Comparison of ENCODE assay signal across 10 cellular contexts in the genomic region with DNA sequence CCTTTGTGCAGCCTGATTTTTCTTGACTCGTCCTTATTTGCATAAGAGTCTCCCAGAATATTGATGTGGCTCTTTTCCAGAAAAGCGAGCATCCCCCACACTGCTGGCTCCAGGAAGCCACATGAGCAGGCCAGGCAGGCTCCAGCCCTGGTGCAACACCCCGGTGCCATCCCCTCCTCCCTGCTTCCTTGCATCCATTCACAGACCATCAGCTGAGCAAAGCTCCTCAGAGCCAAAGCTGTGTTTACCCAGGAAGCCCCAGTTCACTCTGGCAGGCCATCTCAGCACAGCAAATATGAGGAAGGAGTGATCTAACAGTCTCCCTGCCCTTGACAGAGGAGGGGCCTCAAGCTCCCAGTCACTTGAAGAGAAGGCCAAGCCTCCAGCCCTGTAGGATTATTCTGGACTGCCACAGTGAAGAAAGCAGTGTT. TPM values are rescaled to one million over a fixed set of nuclear protein-coding genes. Genes with fewer than 3 reads are reported as not detected.
DNase-seq lines count a peak whose midpoint lies in the region; ATAC-seq, FAIRE-seq and TF ChIP-seq lines count a peak whose summit lies in the region.
"Had no signal": no experiment of that assay in that cellular context is flagged by ENCODE, and none has a peak within 500 bp of the region (broad histone marks: within the 10 kb centered on the region; RNA-seq: fewer than 3 reads in every experiment).

No MANE protein-coding gene starts in this region.

- ATAC-seq in HG03571 (IDR thresholded peaks at IDR 0.05; ENCODE audit: unreplicated experiment) (no peak), GM18511 (IDR thresholded peaks at IDR 0.05; ENCODE audit: unreplicated experiment) (no peak)

- peak overlapping the region; percentile 36 for H3K4me3 ChIP-seq in fibroblast of the aortic adventitia (ENCODE audit: low read depth, low read length)

- FAIRE-seq in RCC 7860 (lab: Jason Lieb, UNC): no peak
- FAIRE-seq: GM18507 had no signal

- TF ChIP-seq CTCF in fibroblast of the aortic adventitia (IDR thresholded peaks at IDR 0.05; ENCODE audit: insufficient read depth, low read length): no peak

- DNase-seq in COR-L47 (lab: John Stamatoyannopoulos, UW) (peak; percentile 77), RCC 7860 (ENCODE audit: low spot score) (peak; percentile 54), fibroblast of the aortic adventitia (ENCODE audit: low read depth) (peak; percentile 95), nucleus accumbens (lab: John Stamatoyannopoulos, UW) (peak in 48 of 56 donors; percentile 2 to 70 (median 38)), NCI-H146 (lab: John Stamatoyannopoulos, UW) (no peak)
- DNase-seq in activated CD8-positive, alpha-beta memory T cell treated with anti-CD3 and anti-CD28 coated beads, Interleukin-2, amount 50 U/mL, for 4 hours: no peak
- DNase-seq: NCI-H2081 had no signal

RNA-seq across cellular contexts. Expression of a gene that starts 34.4 kb away (rescaled TPM):
- 7.8 and 19.7 TPM in 2 replicates for total RNA-seq in fibroblast of the aortic adventitia (ENCODE audit: low replicate concordance)

Comparison
In these comparisons a context has a peak if more than half of its experiments do, and no peak if none do; other contexts are left out.
1. DNase-seq: peak in COR-L47 (single experiment), RCC 7860 (single experiment), fibroblast of the aortic adventitia (single experiment) and nucleus accumbens (48 of 56); none in NCI-H146 (single experiment) and activated CD8-positive, alpha-beta memory T cell treated with anti-CD3 and anti-CD28 coated beads, Interleukin-2, amount 50 U/mL, for 4 hours (single experiment).